Comparison of ENCODE assay signal across 10 cellular contexts in the genomic region with DNA sequence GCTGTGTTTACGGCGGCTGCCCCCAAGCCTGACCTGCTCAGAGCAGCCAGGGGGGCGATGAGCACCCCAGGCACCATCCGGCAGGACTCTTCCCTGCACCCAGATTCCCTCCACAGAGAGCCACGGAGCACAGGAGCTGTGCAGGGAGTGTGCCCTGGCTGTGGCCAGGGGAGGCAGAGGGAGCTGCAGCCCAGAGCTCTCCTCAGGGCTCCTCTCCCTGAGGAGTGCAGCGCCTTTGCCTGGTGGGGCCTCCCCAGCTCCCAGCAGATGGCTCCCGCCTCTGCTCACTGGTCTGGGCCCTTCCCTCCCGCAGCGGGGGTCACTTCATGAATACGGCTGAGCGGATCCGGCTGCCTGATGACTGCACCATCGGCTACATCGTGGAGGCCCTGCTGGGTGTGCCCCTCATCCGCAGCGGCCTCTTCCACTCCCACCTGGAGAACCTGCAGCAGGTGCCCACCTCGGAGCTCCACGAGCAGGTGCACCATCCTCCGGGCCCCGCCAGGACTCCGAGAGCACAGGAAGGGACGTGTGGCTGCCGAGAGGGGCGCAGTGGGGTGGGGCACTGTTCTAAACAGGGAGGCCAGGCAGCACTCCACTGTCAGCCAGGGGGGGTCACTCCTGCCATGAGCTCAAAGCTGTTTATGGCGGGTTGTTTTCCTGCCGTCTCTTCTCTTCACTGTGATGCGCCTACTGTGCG. TPM values are rescaled to one million over a fixed set of nuclear protein-coding genes. Genes with fewer than 3 reads are reported as not detected.
A peak's percentile ranks its signal among the peaks of the same experiment; 100 is the strongest.
DNase-seq lines count a peak whose midpoint lies in the region; TF ChIP-seq lines count a peak whose summit lies in the region.
"Had no signal": no experiment of that assay in that cellular context is flagged by ENCODE, and none has a peak within 500 bp of the region (broad histone marks: within the 10 kb centered on the region; RNA-seq: fewer than 3 reads in every experiment).

No MANE protein-coding gene starts in this region.

- H3K36me3 ChIP-seq in BLaER1 (peaks cover 36% of the 10 kb centered on the region), Peyer's patch (peaks cover 0 to 32% (median 0%) of the 10 kb centered on the region in 3 donors), mesenchymal stem cell (ENCODE audit: control insufficient read depth in 1 of 2, insufficient read depth in 2 of 2, low read depth in 1 of 2, low read length in 2 of 2) (peaks cover 0 to 93% of the 10 kb centered on the region in 2 experiments)

- H2BK120ac ChIP-seq in mesenchymal stem cell (ENCODE audit: low read depth, low read length): no peak overlapping the region

- no peak overlapping the region for H4K8ac ChIP-seq in mesenchymal stem cell (ENCODE audit: low read length)

- H3K9ac ChIP-seq in BLaER1 (no peak overlapping the region), mesenchymal stem cell (ENCODE audit: low read length) (no peak overlapping the region)

- H2AFZ ChIP-seq in mesenchymal stem cell (ENCODE audit: low read depth, low read length): no peak overlapping the region

- no peak for TF ChIP-seq CTCF in Peyer's patch (IDR thresholded peaks at IDR 0.05)
- no peak for TF ChIP-seq CTCF in GM10248 (IDR thresholded peaks at IDR 0.05; ENCODE audit: control extremely low read depth, extremely low read depth, low read depth, missing control alignments)

- peaks cover 99% of the 10 kb centered on the region for H3K4me1 ChIP-seq in BLaER1
- H3K4me1 ChIP-seq in Peyer's patch: peaks cover 21 to 98% (median 81%) of the 10 kb centered on the region in 4 donors
- H3K4me1 ChIP-seq in mesenchymal stem cell (ENCODE audit: control insufficient read depth, insufficient read depth, low read depth, low read length): peaks cover 89% of the 10 kb centered on the region

- peak overlapping the region; percentile 100 for H3K4me2 ChIP-seq in BLaER1
- H3K4me2 ChIP-seq in mesenchymal stem cell (ENCODE audit: low read length, poor library complexity, severe bottlenecking): no peak overlapping the region

- WGBS in mesenchymal stem cell: 89% methylated on average over 28 of the region's 28 CpGs

- H3K79me1 ChIP-seq in mesenchymal stem cell (replicated peaks; ENCODE audit: low read length, poor library complexity, severe bottlenecking): no peaks in the 10 kb centered on the region

- H2BK12ac ChIP-seq in mesenchymal stem cell (ENCODE audit: low read length in 2 of 2): peak overlapping the region in 1 of 2 experiments; percentile 21

- H3K18ac ChIP-seq in mesenchymal stem cell (ENCODE audit: low read depth in 1 of 2, low read length in 2 of 2): no peak overlapping the region

- H3K4me3 ChIP-seq in BLaER1: no peak overlapping the region
- H3K4me3 ChIP-seq in Peyer's patch: no peak overlapping the region
- no peak overlapping the region for H3K4me3 ChIP-seq in mesenchymal stem cell (ENCODE audit: insufficient read depth in 1 of 2, low read depth in 1 of 2, low read length in 2 of 2)

- H3K27me3 ChIP-seq in BLaER1: no peaks in the 10 kb centered on the region
- no peaks in the 10 kb centered on the region for H3K27me3 ChIP-seq in Peyer's patch
- H3K27me3 ChIP-seq in mesenchymal stem cell (ENCODE audit: control insufficient read depth in 1 of 2, insufficient read depth in 1 of 2, low read length in 2 of 2): no peaks in the 10 kb centered on the region

- CTCF ChIA-PET in GM10248 (lab: Yijun Ruan, JAX): interaction anchor here (1.6 to 2.0 kb wide), 2 partner anchors 14 to 75 kb away, joined by 4 read pairs; no protein-coding TSS in a partner anchor

- no peak overlapping the region for H3K23ac ChIP-seq in mesenchymal stem cell (ENCODE audit: low read length in 2 of 2)

- H2BK15ac ChIP-seq in mesenchymal stem cell (ENCODE audit: low read depth, poor library complexity, severe bottlenecking): no peak overlapping the region

- POLR2A ChIA-PET in GM10248 (lab: Yijun Ruan, JAX): no interaction called here

- H2BK5ac ChIP-seq in mesenchymal stem cell (ENCODE audit: low read depth, low read length, poor library complexity, severe bottlenecking): no peak overlapping the region

- H3K4ac ChIP-seq in mesenchymal stem cell (ENCODE audit: low read depth in 1 of 2, low read length in 2 of 2): no peak overlapping the region

- no peak overlapping the region for H3K14ac ChIP-seq in mesenchymal stem cell (ENCODE audit: low read length in 2 of 2)

- H4K20me1 ChIP-seq in BLaER1: peaks cover 84% of the 10 kb centered on the region

- TF ChIP-seq POLR2A in Peyer's patch (IDR thresholded peaks at IDR 0.05): no peak

- H3K9me3 ChIP-seq in BLaER1: no peaks in the 10 kb centered on the region
- no peaks in the 10 kb centered on the region for H3K9me3 ChIP-seq in Peyer's patch
- H3K9me3 ChIP-seq in mesenchymal stem cell (ENCODE audit: control insufficient read depth, low read length): no peaks in the 10 kb centered on the region

- DNase-seq in ELF-1 (ENCODE audit: low read depth, low spot score) (peak; percentile 55), Peyer's patch (no peak), mesenchymal stem cell (no peak), KG1 (lab: John Stamatoyannopoulos, UW) (no peak), GM10248 (ENCODE audit: extremely low spot score) (no peak)
- no peak for DNase-seq in stimulated activated CD4-positive, alpha-beta T cell treated with anti-CD3 and anti-CD28 coated beads, Interleukin-1b, Interleukin-23, amount 100 ng/mL, for 48 hours
- DNase-seq in effector CD8-positive, alpha-beta T cell (lab: John Stamatoyannopoulos, UW): no peak
- DNase-seq: NCI-H2029 treated with DMSO at 0.1 percent for 48 hours had no signal

- peak overlapping the region; percentile 61 for H4K91ac ChIP-seq in mesenchymal stem cell (ENCODE audit: low read length)

- H3K27ac ChIP-seq in BLaER1: peak overlapping the region; percentile 7; the same call in 1 of the 2 replicates
- H3K27ac ChIP-seq in Peyer's patch: peak overlapping the region in 3 of 4 donors; percentile 90 to 99 (median 97)
- peak overlapping the region; percentile 29 for H3K27ac ChIP-seq in mesenchymal stem cell (ENCODE audit: low read length, poor library complexity, severe bottlenecking)

- peak overlapping the region; percentile 50 for H2AK5ac ChIP-seq in mesenchymal stem cell (ENCODE audit: low read length, severe bottlenecking)

RNA-seq across cellular contexts. Expression of a gene that starts 6.5 kb away (rescaled TPM):
- total RNA-seq in Peyer's patch: 100 to 1,000 TPM in 1 of 4 donors, 10 to 100 TPM in 3; 22.3 to 104 (median 41.7) TPM
- polyA plus RNA-seq in mesenchymal stem cell (2013, experiment 1 of 2): 0.22 TPM
- polyA plus RNA-seq in mesenchymal stem cell (2013, experiment 2 of 2): 0.21 TPM

RNA-seq across cellular contexts. Expression of a gene that starts 29.2 kb away (rescaled TPM):
- total RNA-seq in Peyer's patch: 10 to 100 TPM; 43.3 to 73.3 (median 54.1) TPM
- 10.5 TPM for polyA plus RNA-seq in mesenchymal stem cell (2013, experiment 1 of 2)
- 10.6 TPM for polyA plus RNA-seq in mesenchymal stem cell (2013, experiment 2 of 2)

RNA-seq across cellular contexts. Expression of a gene that starts 32.7 kb away (rescaled TPM):
- 100 to 1,000 TPM in 1 of 4 donors, 10 to 100 TPM in 3; 30.0 to 159 (median 72.2) TPM for total RNA-seq in Peyer's patch
- polyA plus RNA-seq in mesenchymal stem cell (2013, experiment 1 of 2): 10.2 TPM
- 10.0 TPM for polyA plus RNA-seq in mesenchymal stem cell (2013, experiment 2 of 2)

RNA-seq across cellular contexts. Expression of a gene that starts 49.9 kb away (rescaled TPM):
- total RNA-seq in Peyer's patch: not detected
- not detected for polyA plus RNA-seq in mesenchymal stem cell (2013, experiment 1 of 2)
- not detected for polyA plus RNA-seq in mesenchymal stem cell (2013, experiment 2 of 2)
- polyA plus RNA-seq: thymus had no signal

Comparison
In these comparisons a context has a peak if more than half of its experiments do, and no peak if none do; other contexts are left out.
1. H3K27ac ChIP-seq: peak in every context shown above with its lines; median percentile 97 in Peyer's patch; 29 in mesenchymal stem cell; 7 in BLaER1.